In genomic region chr2:224937887-224938286, GRCh38 we compare ENCODE assay signal across 9 cellular contexts.
A peak's percentile ranks its signal among the peaks of the same experiment; 100 is the strongest.
DNase-seq lines count a peak whose midpoint lies in the region; ATAC-seq and TF ChIP-seq lines count a peak whose summit lies in the region.
"Had no signal": no experiment of that assay in that cellular context is flagged by ENCODE, and none has a peak within 500 bp of the region (broad histone marks: within the 10 kb centered on the region; RNA-seq: fewer than 3 reads in every experiment).

No MANE protein-coding gene starts in this region.

- no peak for TF ChIP-seq POLR2A in Peyer's patch (IDR thresholded peaks at IDR 0.05)

- 55% methylated on average over 5 of the region's 5 CpGs for WGBS in heart right ventricle, 2 donors

- peaks cover 66% of the 10 kb centered on the region for H3K36me3 Mint-ChIP-seq in activated CD4-positive, alpha-beta T cell treated with anti-CD3 and anti-CD28 coated beads, Interleukin-2, amount 10 ng/mL, durations not matched to agents 7 days and 5 days (ENCODE audit: low read depth)

- intact Hi-C loops in heart right ventricle (cut with DNase I) (loop anchor here in 1 of 10 donors (5.0 kb wide), 1 partner anchor 44 kb away; no protein-coding TSS in a partner anchor), left ventricle myocardium superior (cut with micrococcal nuclease) (no loop called here)

- H3K9me3 ChIP-seq in Peyer's patch: no peaks in the 10 kb centered on the region
- H3K9me3 ChIP-seq in skeletal muscle satellite cell (replicated peaks; ENCODE audit: low read length): no peaks in the 10 kb centered on the region
- no peaks in the 10 kb centered on the region for H3K9me3 ChIP-seq in heart right ventricle

- peak overlapping the region; percentile 54 for H3K4me3 Mint-ChIP-seq in activated CD4-positive, alpha-beta T cell treated with anti-CD3 and anti-CD28 coated beads, Interleukin-2, amount 10 ng/mL, durations not matched to agents 7 days and 5 days

- no peak for TF ChIP-seq CTCF in Peyer's patch (IDR thresholded peaks at IDR 0.05)
- TF ChIP-seq CTCF in heart right ventricle (IDR thresholded peaks at IDR 0.05): no peak

- no peaks in the 10 kb centered on the region for H3K27me3 Mint-ChIP-seq in activated CD4-positive, alpha-beta T cell treated with anti-CD3 and anti-CD28 coated beads, Interleukin-2, amount 10 ng/mL, durations not matched to agents 7 days and 5 days

- H3K4me1 ChIP-seq in Peyer's patch (peaks cover 0 to 10% (median 8%) of the 10 kb centered on the region in 4 donors), skeletal muscle satellite cell (ENCODE audit: control insufficient read depth, insufficient read depth, low read length) (peaks cover 44% of the 10 kb centered on the region), heart right ventricle (peaks cover 0 to 58% (median 4%) of the 10 kb centered on the region in 9 donors)

- peak overlapping the region; percentile 3 to 63 (median 43) for H3K27ac ChIP-seq in Peyer's patch
- peak overlapping the region in 1 of 10 donors; percentile 42 for H3K27ac ChIP-seq in heart right ventricle

- POLR2A ChIA-PET in activated CD4-positive, alpha-beta T cell treated with anti-CD3 and anti-CD28 coated beads, Interleukin-2, amount 10 ng/mL, durations not matched to agents 7 days and 5 days (lab: Charles Lee): no interaction called here

- H3K27me3 ChIP-seq in Peyer's patch (no peaks in the 10 kb centered on the region), skeletal muscle satellite cell (ENCODE audit: control insufficient read depth, insufficient read depth, low read length) (no peaks in the 10 kb centered on the region), heart right ventricle (no peaks in the 10 kb centered on the region)

- peak overlapping the region; percentile 48 for H3K9ac ChIP-seq in skeletal muscle satellite cell (ENCODE audit: low read depth, low read length)

- peaks cover 88% of the 10 kb centered on the region for H3K4me1 Mint-ChIP-seq in activated CD4-positive, alpha-beta T cell treated with anti-CD3 and anti-CD28 coated beads, Interleukin-2, amount 10 ng/mL, durations not matched to agents 7 days and 5 days

- H3K36me3 ChIP-seq in Peyer's patch (no peaks in the 10 kb centered on the region), skeletal muscle satellite cell (ENCODE audit: insufficient read depth, low read length) (no peaks in the 10 kb centered on the region), heart right ventricle (no peaks in the 10 kb centered on the region)

- CTCF ChIA-PET in activated CD4-positive, alpha-beta T cell treated with anti-CD3 and anti-CD28 coated beads, Interleukin-2, amount 10 ng/mL, durations not matched to agents 7 days and 5 days (lab: Charles Lee): interaction anchor here (1.3 kb wide), 1 partner anchor 54 kb away, joined by 3 read pairs; no protein-coding TSS in a partner anchor

- peak overlapping the region; percentile 80 for H3K27ac Mint-ChIP-seq in activated CD4-positive, alpha-beta T cell treated with anti-CD3 and anti-CD28 coated beads, Interleukin-2, amount 10 ng/mL, durations not matched to agents 7 days and 5 days

- no peak for DNase-seq in activated CD4-positive, alpha-beta T cell treated with anti-CD3 and anti-CD28 coated beads, Interleukin-2, amount 10 ng/mL, durations not matched to agents 7 days and 5 days
- no peak for DNase-seq in activated CD4-positive, alpha-beta T cell treated with anti-CD3 and anti-CD28 coated beads for 1 hour
- DNase-seq in Peyer's patch: peak in 1 of 3 donors; percentile 70
- DNase-seq in heart right ventricle: no peak
- no peak for DNase-seq in left ventricle myocardium superior
- no peak for DNase-seq in stimulated activated CD4-positive, alpha-beta T cell treated with anti-CD3 and anti-CD28 coated beads, Interleukin-4, amount 100 ng/mL, for 4 hours
- DNase-seq: activated gamma-delta T cell had no signal

- H3K4me3 ChIP-seq in Peyer's patch (no peak overlapping the region), skeletal muscle satellite cell (ENCODE audit: low read length) (no peak overlapping the region), heart right ventricle (no peak overlapping the region)

- ATAC-seq in HG02840 (IDR thresholded peaks at IDR 0.05; ENCODE audit: low FRiP score, unreplicated experiment) (peak; percentile 83), heart right ventricle (no peak), left ventricle myocardium superior (no peak)

- H3K4me2 ChIP-seq in skeletal muscle satellite cell (ENCODE audit: low read length): peak overlapping the region; percentile 62

- H3K9me3 Mint-ChIP-seq in activated CD4-positive, alpha-beta T cell treated with anti-CD3 and anti-CD28 coated beads, Interleukin-2, amount 10 ng/mL, durations not matched to agents 7 days and 5 days: peaks cover 3% of the 10 kb centered on the region
